In genomic region chr7:159119851-159120539, GRCh38 we compare ENCODE assay signal across 26 cellular contexts. TPM values are rescaled to one million over a fixed set of nuclear protein-coding genes. Genes with fewer than 3 reads are reported as not detected.
"Had no signal": no experiment of that assay in that cellular context is flagged by ENCODE, and none has a peak within 500 bp of the region (broad histone marks: within the 10 kb centered on the region; RNA-seq: fewer than 3 reads in every experiment).

No MANE protein-coding gene starts in this region.

- H3K27ac ChIP-seq: sigmoid colon, transverse colon, vagina had no signal

- H3K4me2 ChIP-seq: smooth muscle cell had no signal

- H3K36me3 Mint-ChIP-seq: activated naive CD8-positive, alpha-beta T cell; stimulated activated naive B cell treated with anti-CD40 and anti-IgM and Interleukin-4, amounts not matched to agents 10 μg/mL and 1 μg/mL and 100 μg/mL, for 72 hours had no signal

- H3K36me3 ChIP-seq: sigmoid colon, transverse colon, vagina had no signal

- H3K27me3 ChIP-seq: sigmoid colon, vagina had no signal

- H3K9me3 ChIP-seq: sigmoid colon, transverse colon, vagina had no signal

- H3K27ac Mint-ChIP-seq: activated CD4-positive, alpha-beta memory T cell treated with anti-CD3 and anti-CD28 coated beads, Interleukin-2, amount 10 ng/mL, durations not matched to agents 7 days and 5 days; activated CD4-positive, alpha-beta T cell treated with anti-CD3 and anti-CD28 coated beads, Interleukin-2, amount 10 ng/mL, durations not matched to agents 24 days and 14 days; activated naive CD8-positive, alpha-beta T cell; activated T-cell treated with anti-CD3 and anti-CD28 coated beads, Interleukin-2, amount 50 U/mL, for 72 hours; dendritic cell treated with granulocyte-macrophage colony-stimulating factor and Interleukin-4, amounts not matched to agents 40 ng/mL and 50 ng/mL, for 4 days; stimulated activated naive B cell treated with anti-CD40 and anti-IgM and Interleukin-4, amounts not matched to agents 10 μg/mL and 1 μg/mL and 100 μg/mL, for 72 hours; T-helper 17 cell had no signal

- H3K9me3 Mint-ChIP-seq: activated CD4-positive, alpha-beta memory T cell treated with anti-CD3 and anti-CD28 coated beads, Interleukin-2, amount 10 ng/mL, durations not matched to agents 7 days and 5 days; activated CD4-positive, alpha-beta T cell treated with anti-CD3 and anti-CD28 coated beads, Interleukin-2, amount 10 ng/mL, durations not matched to agents 24 days and 14 days; dendritic cell treated with granulocyte-macrophage colony-stimulating factor and Interleukin-4, amounts not matched to agents 40 ng/mL and 50 ng/mL, for 4 days; neural crest cell had no signal

- DNase-seq: activated CD4-positive, alpha-beta memory T cell treated with anti-CD3 and anti-CD28 coated beads, Interleukin-2, amount 10 ng/mL, durations not matched to agents 7 days and 5 days; activated CD4-positive, alpha-beta T cell treated with anti-CD3 and anti-CD28 coated beads, Interleukin-2, amount 10 ng/mL, durations not matched to agents 24 days and 14 days; activated CD4-positive, CD25-positive, alpha-beta regulatory T cell; activated gamma-delta T cell treated with Interleukin-2 at 50 U/mL for 16 hours; activated T-cell treated with anti-CD3 and anti-CD28 coated beads, Interleukin-2, amount 50 U/mL, for 72 hours; amniotic stem cell; effector CD4-positive, alpha-beta T cell; erythroblast; foreskin fibroblast; stimulated activated CD4-positive, alpha-beta T cell treated with anti-CD3 and anti-CD28 coated beads, Interleukin-2, amount 100 ng/mL, for 48 hours; stimulated activated CD8-positive, alpha-beta memory T cell treated with anti-CD3 and anti-CD28 coated beads, Interleukin-4, amount 100 ng/mL, for 48 hours; stimulated activated naive B cell treated with anti-CD40 and anti-IgM and Interleukin-4, amounts not matched to agents 10 μg/mL and 1 μg/mL and 100 μg/mL, for 72 hours; SW 1271; T-helper 17 cell; transverse colon had no signal

- H3K4me3 ChIP-seq: sigmoid colon, smooth muscle cell, transverse colon, vagina had no signal

- ATAC-seq: activated T-cell treated with anti-CD3 and anti-CD28 coated beads, Interleukin-2, amount 50 U/mL, for 72 hours; left lobe of liver; stimulated activated naive B cell treated with anti-CD40 and anti-IgM and Interleukin-4, amounts not matched to agents 10 μg/mL and 1 μg/mL and 100 μg/mL, for 72 hours; T-helper 17 cell had no signal

- H3K4me3 Mint-ChIP-seq: activated CD4-positive, alpha-beta memory T cell treated with anti-CD3 and anti-CD28 coated beads, Interleukin-2, amount 10 ng/mL, durations not matched to agents 7 days and 5 days; activated CD4-positive, alpha-beta T cell treated with anti-CD3 and anti-CD28 coated beads, Interleukin-2, amount 10 ng/mL, durations not matched to agents 24 days and 14 days; activated naive CD8-positive, alpha-beta T cell; activated T-cell treated with anti-CD3 and anti-CD28 coated beads, Interleukin-2, amount 50 U/mL, for 72 hours; dendritic cell treated with granulocyte-macrophage colony-stimulating factor and Interleukin-4, amounts not matched to agents 40 ng/mL and 50 ng/mL, for 4 days; neural crest cell; stimulated activated naive B cell treated with anti-CD40 and anti-IgM and Interleukin-4, amounts not matched to agents 10 μg/mL and 1 μg/mL and 100 μg/mL, for 72 hours; T-helper 17 cell had no signal

- H3K4me1 Mint-ChIP-seq: activated CD4-positive, alpha-beta memory T cell treated with anti-CD3 and anti-CD28 coated beads, Interleukin-2, amount 10 ng/mL, durations not matched to agents 7 days and 5 days; neural crest cell; stimulated activated naive B cell treated with anti-CD40 and anti-IgM and Interleukin-4, amounts not matched to agents 10 μg/mL and 1 μg/mL and 100 μg/mL, for 72 hours; T-helper 17 cell had no signal

RNA-seq across cellular contexts. Expression of gene VIPR2, which starts 24.7 kb away (rescaled TPM):
- total RNA-seq: bronchial epithelial cell, fibroblast of lung, kidney epithelial cell, lung microvascular endothelial cell, smooth muscle cell, T-helper 17 cell had no signal
- polyA plus RNA-seq: fibroblast of lung, smooth muscle cell had no signal
